Comparison of ENCODE assay signal across 11 cellular contexts in the genomic region with DNA sequence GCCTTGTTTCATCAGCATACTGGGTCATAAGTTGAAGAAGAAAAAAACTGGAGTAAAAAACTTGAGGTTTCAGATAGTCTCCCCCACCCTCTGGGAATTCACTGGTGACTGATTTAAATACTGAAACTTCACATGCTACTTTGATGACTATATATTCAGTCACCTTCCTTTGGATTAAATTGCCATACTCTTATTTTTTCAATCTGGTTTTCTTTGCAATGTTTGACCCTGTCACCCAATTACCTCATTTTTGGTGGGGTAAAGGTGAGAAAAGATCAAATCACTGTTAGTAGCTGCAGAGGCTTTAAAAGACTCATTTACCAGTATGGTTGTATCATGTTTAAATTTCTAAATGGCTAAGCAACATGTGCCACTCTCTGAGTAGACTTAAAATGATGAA.
A peak's percentile ranks its signal among the peaks of the same experiment; 100 is the strongest.
DNase-seq lines count a peak whose midpoint lies in the region; ATAC-seq and TF ChIP-seq lines count a peak whose summit lies in the region.
"Had no signal": no experiment of that assay in that cellular context is flagged by ENCODE, and none has a peak within 500 bp of the region (broad histone marks: within the 10 kb centered on the region; RNA-seq: fewer than 3 reads in every experiment).

No MANE protein-coding gene starts in this region.

- no peaks in the 10 kb centered on the region for H3K4me1 ChIP-seq in adrenal gland (replicated peaks in 1 of 2)

- no peaks in the 10 kb centered on the region for H3K36me3 ChIP-seq in adrenal gland (replicated peaks in 1 of 2)

- no peaks in the 10 kb centered on the region for H3K27me3 ChIP-seq in adrenal gland

- TF ChIP-seq CTCF in lower leg skin (IDR thresholded peaks at IDR 0.05) (no peak), adrenal gland (IDR thresholded peaks at IDR 0.05) (no peak)

- H3K27ac ChIP-seq in adrenal gland: no peak overlapping the region

- ATAC-seq in GM19328 (IDR thresholded peaks at IDR 0.05; ENCODE audit: unreplicated experiment) (peak; percentile 59), HG02840 (IDR thresholded peaks at IDR 0.05; ENCODE audit: low FRiP score, unreplicated experiment) (peak; percentile 76), HG03565 (IDR thresholded peaks at IDR 0.05; ENCODE audit: unreplicated experiment) (peak; percentile 65)

- H3K9me3 ChIP-seq in adrenal gland (replicated peaks in 1 of 3): no peaks in the 10 kb centered on the region

- no peak for TF ChIP-seq POLR2A in lower leg skin (IDR thresholded peaks at IDR 0.05)
- no peak for TF ChIP-seq POLR2A in adrenal gland (IDR thresholded peaks at IDR 0.05)

- intact Hi-C loops in lower leg skin (cut with DNase I; ENCODE audit: low total_unique reads) (no loop called here), adrenal gland (cut with DNase I) (no loop called here)

- H3K4me3 ChIP-seq in lower leg skin (ENCODE audit: low read depth, poor library complexity, severe bottlenecking): no peak overlapping the region
- no peak overlapping the region for H3K4me3 ChIP-seq in adrenal gland

- in situ Hi-C loops in ACHN (cut with HindIII; ENCODE audit: low pct_ligation_motif_present, low pct_unique_long_range_greater_than_20kb, low sequenced_read_pairs): no loop called here

- DNase-seq in EL (peak; percentile 1), AG20443 (ENCODE audit: low spot score) (no peak), ACHN (no peak), lower leg skin (ENCODE audit: low spot score in 2 of 2) (no peak), adrenal gland (no peak)
- DNase-seq: activated CD4-positive, alpha-beta T cell treated with anti-CD3 and anti-CD28 coated beads for 1 hour; NCI-H187 treated with DMSO at 0.1 percent for 48 hours; SHP77 had no signal
